ENCODE assay signal across 16 cellular contexts in the genomic region with DNA sequence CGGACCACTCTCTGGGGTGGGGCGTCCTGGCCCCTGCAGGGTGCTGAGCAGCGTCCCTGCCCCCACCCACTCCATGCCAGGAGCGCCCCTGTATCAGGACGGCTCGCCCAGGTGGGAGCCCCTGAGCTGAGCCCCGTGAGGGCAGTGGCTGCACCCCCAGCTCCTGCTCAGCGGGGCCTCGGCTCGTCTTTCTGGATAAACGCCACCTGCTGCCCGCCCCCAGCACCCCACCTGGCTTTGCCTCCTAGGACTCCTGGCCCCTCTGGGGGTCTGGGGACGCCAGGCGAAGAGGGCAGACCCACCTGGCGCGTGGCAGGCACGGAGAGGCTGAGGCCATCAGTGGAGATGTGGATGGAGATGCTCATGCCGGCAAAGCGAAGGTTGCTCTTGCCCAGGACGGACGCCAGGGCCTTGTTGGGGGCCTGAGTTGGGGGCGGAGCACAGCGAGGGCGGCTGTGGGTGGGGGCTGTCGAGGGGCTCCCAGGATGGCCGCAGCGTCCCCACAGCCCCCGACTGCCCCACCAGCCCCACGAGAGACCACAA. TPM values are rescaled to one million over a fixed set of nuclear protein-coding genes. Genes with fewer than 3 reads are reported as not detected.
A peak's percentile ranks its signal among the peaks of the same experiment; 100 is the strongest.
DNase-seq lines count a peak whose midpoint lies in the region; ATAC-seq and TF ChIP-seq lines count a peak whose summit lies in the region.
"Had no signal": no experiment of that assay in that cellular context is flagged by ENCODE, and none has a peak within 500 bp of the region (broad histone marks: within the 10 kb centered on the region; RNA-seq: fewer than 3 reads in every experiment).

No MANE protein-coding gene starts in this region.

- peaks cover 9% of the 10 kb centered on the region for H3K4me1 Mint-ChIP-seq in GM23338
- H3K4me1 Mint-ChIP-seq: CD4-positive, alpha-beta memory T cell had no signal

- H3K18ac ChIP-seq in neuronal stem cell (ENCODE audit: low read length) = peak overlapping the region; percentile 38

- no peaks in the 10 kb centered on the region for H3K27me3 ChIP-seq in GM23338 (ENCODE audit: insufficient read depth)
- no peaks in the 10 kb centered on the region for H3K27me3 ChIP-seq in H7 (ENCODE audit: control insufficient read depth, insufficient read depth, low read length)
- H3K27me3 ChIP-seq in neuronal stem cell (ENCODE audit: control insufficient read depth in 3 of 3, insufficient read depth in 3 of 3, low read depth in 1 of 3, low read length in 3 of 3) = peaks cover 0 to 5% (median 0%) of the 10 kb centered on the region in 3 experiments

- H3K23ac ChIP-seq in neuronal stem cell (ENCODE audit: low read depth, low read length, poor library complexity) = no peak overlapping the region

- no peak overlapping the region for H4K91ac ChIP-seq in neuronal stem cell (ENCODE audit: low read depth, low read length, poor library complexity)

- H3F3A ChIP-seq in GM23338 (replicated peaks; ENCODE audit: low read depth) = 0 out of 2 replicates have a peak, but pooled peaks cover 2% of the 10 kb centered on the region

- no peak overlapping the region for H3K4ac ChIP-seq in neuronal stem cell (ENCODE audit: low read length)

- H2BK15ac ChIP-seq in neuronal stem cell (ENCODE audit: low read length) = no peak overlapping the region

- no peak overlapping the region for H3K9ac ChIP-seq in neuronal stem cell (ENCODE audit: low read depth, low read length, poor library complexity)

- H2BK5ac ChIP-seq in neuronal stem cell (ENCODE audit: low read length) = no peak overlapping the region

- H3K4me2 ChIP-seq in GM23338 (0 out of 2 replicates have a peak overlapping the region, but pooled peaks have one; percentile 20), neuronal stem cell (ENCODE audit: insufficient read depth, low read length, poor library complexity, severe bottlenecking) (no peak overlapping the region)

- no peak overlapping the region for H3K14ac ChIP-seq in neuronal stem cell (ENCODE audit: low read length)

- no peak overlapping the region for H4K8ac ChIP-seq in neuronal stem cell (ENCODE audit: low read depth, low read length)

- no peaks in the 10 kb centered on the region for H3K36me3 Mint-ChIP-seq in GM23338 (ENCODE audit: low read depth)
- H3K36me3 Mint-ChIP-seq: CD4-positive, alpha-beta memory T cell had no signal

- H2BK12ac ChIP-seq in neuronal stem cell (ENCODE audit: low read length) = no peak overlapping the region

- H2AFZ ChIP-seq in GM23338 (no peak overlapping the region), neuronal stem cell (ENCODE audit: low read length) (no peak overlapping the region)

- H3K9me2 ChIP-seq in GM23338 (ENCODE audit: insufficient read depth) = no peaks in the 10 kb centered on the region

- H3K4me1 ChIP-seq in GM23338 (ENCODE audit: insufficient read depth) = no peaks in the 10 kb centered on the region; the same call in 1 of the 2 replicates
- peaks cover 0 to 8% of the 10 kb centered on the region in 2 donors for H3K4me1 ChIP-seq in neuronal stem cell (ENCODE audit: control insufficient read depth in 2 of 2, insufficient read depth in 1 of 2, low read depth in 1 of 2, low read length in 2 of 2)

- TF ChIP-seq CTCF in GM23338 (conservative IDR thresholded peaks at IDR 0.05; ENCODE audit: low read depth in 2 of 2) = peak in 1 of 2 experiments; percentile 42; a peak in 3 of 4 replicates

- H4K20me1 ChIP-seq in GM23338 (replicated peaks; ENCODE audit: insufficient read depth) = no peaks in the 10 kb centered on the region

- H3K79me1 ChIP-seq in neuronal stem cell (ENCODE audit: low read depth, low read length) = peaks cover 2% of the 10 kb centered on the region

- H3K9me3 Mint-ChIP-seq in GM23338 = peaks cover 10% of the 10 kb centered on the region
- H3K9me3 Mint-ChIP-seq: CD4-positive, alpha-beta memory T cell had no signal

- peak; percentile 35 for ATAC-seq in GM23338
- ATAC-seq in HG03469 (IDR thresholded peaks at IDR 0.05; ENCODE audit: unreplicated experiment) = no peak

- H3K36me3 ChIP-seq in GM23338 (ENCODE audit: insufficient read depth) (no peaks in the 10 kb centered on the region), H7 (replicated peaks; ENCODE audit: control insufficient read depth, insufficient read depth, low read length) (peaks cover 2% of the 10 kb centered on the region), neuronal stem cell (replicated peaks in 1 of 2; ENCODE audit: control insufficient read depth in 2 of 2, insufficient read depth in 2 of 2, low read length in 2 of 2) (peaks cover 0 to 8% of the 10 kb centered on the region in 2 donors)

- H3K27me3 Mint-ChIP-seq in GM23338 (ENCODE audit: insufficient read depth, low read depth, poor library complexity) = peaks cover 13% of the 10 kb centered on the region

- WGBS in neuronal stem cell (ENCODE audit: extremely low coverage in 2 of 2, insufficient read length in 2 of 2, insufficient replicate concordance in 1 of 2), 2 donors = no CpG with 5 or more reads among the region's 29 CpGs

- H3K4me3 Mint-ChIP-seq in GM23338 = no peak overlapping the region
- H3K4me3 Mint-ChIP-seq: CD4-positive, alpha-beta memory T cell had no signal

- peaks cover 3 to 7% of the 10 kb centered on the region in 2 donors for H3K9me3 ChIP-seq in neuronal stem cell (replicated peaks in 1 of 2; ENCODE audit: control insufficient read depth in 2 of 2, insufficient read depth in 1 of 2, low read depth in 1 of 2, low read length in 2 of 2)

- peak overlapping the region; percentile 47 for H2BK120ac ChIP-seq in neuronal stem cell (ENCODE audit: low read depth, low read length)

- no peaks in the 10 kb centered on the region for H3K79me2 ChIP-seq in GM23338 (replicated peaks; ENCODE audit: insufficient read depth)

- H3K4me3 ChIP-seq in GM23338 (peak overlapping the region; percentile 26; the same call in 1 of the 2 replicates), H7 (ENCODE audit: insufficient read depth, low read depth, low read length) (no peak overlapping the region), neuronal stem cell (ENCODE audit: low read length in 2 of 2) (no peak overlapping the region)

- H3K27ac ChIP-seq in GM23338 (ENCODE audit: low read depth) = no peak overlapping the region
- no peak overlapping the region for H3K27ac ChIP-seq in neuronal stem cell (replicated peaks; ENCODE audit: low read length)

- DNase-seq in GM23338 (ENCODE audit: low spot score) (no peak), H7 (peak; percentile 83), iPS-NIHi11 (ENCODE audit: low spot score) (peak; percentile 49), neuronal stem cell (ENCODE audit: low spot score) (no peak), Kasumi-1 (lab: John Stamatoyannopoulos, UW) (no peak)
- DNase-seq: C1 segment of cervical spinal cord; Calu3; CD4-positive, alpha-beta memory T cell; COR-L47; DMS53; DMS79 treated with DMSO at 0.1 percent for 48 hours; GF-D8; GOT3; HCEC 1CT had no signal

- H2AK5ac ChIP-seq in neuronal stem cell (ENCODE audit: low read depth, low read length) = no peak overlapping the region

- no peak overlapping the region for H3K27ac Mint-ChIP-seq in GM23338
- H3K27ac Mint-ChIP-seq: CD4-positive, alpha-beta memory T cell had no signal

TF ChIP-seq in GM23338, 12 proteins besides CTCF, POLR2A, EP300 and RAD21 (continues in another document):
- TF ChIP-seq EZH2 (IDR thresholded peaks at IDR 0.05; ENCODE audit: low read depth, unreplicated experiment) (no peak), JUNB (IDR thresholded peaks at IDR 0.05; ENCODE audit: unreplicated experiment) (no peak), STAT1 (IDR thresholded peaks at IDR 0.05; ENCODE audit: unreplicated experiment) (no peak), CREB1 (CRISPR knock-in tag; IDR thresholded peaks at IDR 0.05; ENCODE audit: low read depth) (no peak)

RNA-seq across cellular contexts. Expression of gene SHC2, which starts 22.3 kb away (rescaled TPM):
- 2.9 and 4.6 TPM in 2 replicates for total RNA-seq in GM23338 (2014; rRNA removed; shearing (Covaris generic))
- polyA plus RNA-seq in GM23338 (2016; fragmentation: Nextera tagmentation; extraction: Ambion mirVana) = 2.2 and 2.6 TPM in 2 replicates
- 5.3 and 6.9 TPM in 2 replicates for total RNA-seq in H7 (2014; rRNA removed; shearing (Covaris generic))
- 29.6 TPM for polyA plus RNA-seq in neuronal stem cell (2013, experiment 1 of 2)
- polyA plus RNA-seq in neuronal stem cell (2013, experiment 2 of 2) = 28.3 TPM
- polyA plus RNA-seq: CD4-positive, alpha-beta memory T cell had no signal

RNA-seq across cellular contexts. Expression of gene C2CD4C, which starts 29.5 kb away (rescaled TPM):
- 10.6 and 12.5 TPM in 2 replicates for total RNA-seq in GM23338 (2014; rRNA removed; shearing (Covaris generic))
- polyA plus RNA-seq in GM23338 (2016; fragmentation: Nextera tagmentation; extraction: Ambion mirVana) = 2.1 and 2.6 TPM in 2 replicates
- 9.2 and 13.9 TPM in 2 replicates for total RNA-seq in H7 (2014; rRNA removed; shearing (Covaris generic))
- polyA plus RNA-seq in neuronal stem cell (2013, experiment 1 of 2) = 13.6 TPM
- 12.7 TPM for polyA plus RNA-seq in neuronal stem cell (2013, experiment 2 of 2)
- total RNA-seq: CD4-positive, alpha-beta memory T cell; Daoy had no signal
- polyA plus RNA-seq: CD4-positive, alpha-beta memory T cell had no signal

RNA-seq across cellular contexts. Expression of gene MADCAM1, which starts 57.8 kb away (rescaled TPM):
- 1.0 and 2.5 TPM in 2 replicates for total RNA-seq in GM23338 (2014; rRNA removed; shearing (Covaris generic))
- polyA plus RNA-seq in GM23338 (2016; fragmentation: Nextera tagmentation; extraction: Ambion mirVana) = 2.1 and 3.3 TPM in 2 replicates
- 0.70 TPM in 1 of 2 replicates, not detected in the other for total RNA-seq in H7 (2014; rRNA removed; shearing (Covaris generic))
- polyA plus RNA-seq in neuronal stem cell (2013, experiment 1 of 2) = 0.89 TPM
- 0.91 TPM for polyA plus RNA-seq in neuronal stem cell (2013, experiment 2 of 2)
- total RNA-seq: Daoy had no signal

Comparison
In these comparisons a context has a peak if more than half of its experiments do, and no peak if none do; other contexts are left out.
1. DNase-seq: peak in H7 (single experiment) and iPS-NIHi11 (single experiment); none in GM23338 (single experiment), neuronal stem cell (single experiment) and Kasumi-1 (0 of 2).